Comparison of ENCODE assay signal across 18 cellular contexts in the genomic region with DNA sequence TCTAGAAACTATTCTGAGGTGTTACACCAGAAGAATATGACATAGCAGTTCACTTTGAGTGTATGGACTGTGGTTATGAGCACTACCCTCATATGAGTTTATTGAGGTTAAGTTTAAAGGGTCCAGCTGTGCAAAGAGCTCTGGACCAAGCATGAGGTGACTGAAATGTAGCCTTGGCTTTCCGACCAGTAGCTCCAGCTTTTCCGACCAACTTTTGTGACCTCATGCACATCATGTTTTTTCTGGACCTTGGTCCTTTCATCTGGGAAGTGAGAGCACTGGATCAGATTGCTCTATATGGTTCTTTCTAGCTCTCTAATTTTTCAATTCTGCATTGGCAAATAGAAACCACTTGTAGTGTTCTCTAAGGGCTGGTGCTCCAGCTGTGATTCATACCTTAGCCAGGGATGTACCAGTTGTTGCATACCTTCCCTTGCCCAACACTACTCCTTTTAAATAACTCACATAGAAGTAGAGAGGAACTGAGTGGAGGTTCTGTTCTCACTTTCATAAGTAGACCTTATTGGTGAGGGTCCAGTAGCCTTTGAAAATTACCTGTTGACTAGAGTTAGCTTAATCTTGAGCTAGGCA. TPM values are rescaled to one million over a fixed set of nuclear protein-coding genes. Genes with fewer than 3 reads are reported as not detected.
"Had no signal": no experiment of that assay in that cellular context is flagged by ENCODE, and none has a peak within 500 bp of the region (broad histone marks: within the 10 kb centered on the region; RNA-seq: fewer than 3 reads in every experiment).

No MANE protein-coding gene starts in this region.

- H3K4me3 ChIP-seq: transverse colon had no signal

- H3K36me3 Mint-ChIP-seq: activated naive CD4-positive, alpha-beta T cell treated with anti-CD3 and anti-CD28 coated beads, Interleukin-2, amount 50 U/mL, for 72 hours; immature natural killer cell; stimulated activated memory B cell treated with anti-CD40 and anti-IgM and Interleukin-4, amounts not matched to agents 10 μg/mL and 1 μg/mL and 100 μg/mL, for 72 hours had no signal

- H3K27ac Mint-ChIP-seq: activated CD4-positive, alpha-beta memory T cell treated with anti-CD3 and anti-CD28 coated beads, Interleukin-2, amount 10 ng/mL, durations not matched to agents 7 days and 5 days; activated CD4-positive, alpha-beta T cell treated with anti-CD3 and anti-CD28 coated beads for 36 hours; activated naive CD4-positive, alpha-beta T cell treated with anti-CD3 and anti-CD28 coated beads, Interleukin-2, amount 50 U/mL, for 72 hours; dendritic cell treated with granulocyte-macrophage colony-stimulating factor and Interleukin-4, amounts not matched to agents 40 ng/mL and 50 ng/mL, for 4 days; immature natural killer cell; stimulated activated memory B cell treated with anti-CD40 and anti-IgM and Interleukin-4, amounts not matched to agents 10 μg/mL and 1 μg/mL and 100 μg/mL, for 72 hours; T-helper 1 cell treated with Interleukin-12 subunit alpha and Interleukin-12 subunit beta and Interleukin-4 antibody, amounts not matched to agents 30 μg/mL and 1 μg/mL, for 36 hours had no signal

- H3K36me3 ChIP-seq: brain microvascular endothelial cell, transverse colon, WERI-Rb-1 had no signal

- H3K27me3 ChIP-seq: brain microvascular endothelial cell, foreskin keratinocyte, transverse colon had no signal

- H3K9me3 Mint-ChIP-seq: activated CD4-positive, alpha-beta memory T cell treated with anti-CD3 and anti-CD28 coated beads, Interleukin-2, amount 10 ng/mL, durations not matched to agents 7 days and 5 days; activated T-cell treated with anti-CD3 and anti-CD28 coated beads, Interleukin-2, amount 50 U/mL, for 4 hours; dendritic cell treated with granulocyte-macrophage colony-stimulating factor and Interleukin-4, amounts not matched to agents 40 ng/mL and 50 ng/mL, for 4 days; stimulated activated memory B cell treated with anti-CD40 and anti-IgM and Interleukin-4, amounts not matched to agents 10 μg/mL and 1 μg/mL and 100 μg/mL, for 72 hours; T-helper 1 cell treated with Interleukin-12 subunit alpha and Interleukin-12 subunit beta and Interleukin-4 antibody, amounts not matched to agents 30 μg/mL and 1 μg/mL, for 36 hours had no signal

- H3K27ac ChIP-seq: brain microvascular endothelial cell, foreskin keratinocyte, transverse colon, WERI-Rb-1 had no signal

- ATAC-seq: activated CD4-positive, alpha-beta T cell treated with anti-CD3 and anti-CD28 coated beads for 36 hours; activated naive CD4-positive, alpha-beta T cell treated with anti-CD3 and anti-CD28 coated beads, Interleukin-2, amount 50 U/mL, for 72 hours; activated T-cell treated with anti-CD3 and anti-CD28 coated beads, Interleukin-2, amount 50 U/mL, for 4 hours; foreskin keratinocyte; stimulated activated memory B cell treated with anti-CD40 and anti-IgM and Interleukin-4, amounts not matched to agents 10 μg/mL and 1 μg/mL and 100 μg/mL, for 72 hours had no signal

- H3K4me1 Mint-ChIP-seq: activated CD4-positive, alpha-beta memory T cell treated with anti-CD3 and anti-CD28 coated beads, Interleukin-2, amount 10 ng/mL, durations not matched to agents 7 days and 5 days; activated CD4-positive, alpha-beta T cell treated with anti-CD3 and anti-CD28 coated beads for 36 hours; immature natural killer cell; neural crest cell; stimulated activated memory B cell treated with anti-CD40 and anti-IgM and Interleukin-4, amounts not matched to agents 10 μg/mL and 1 μg/mL and 100 μg/mL, for 72 hours had no signal

- DNase-seq: activated CD4-positive, alpha-beta memory T cell treated with anti-CD3 and anti-CD28 coated beads, Interleukin-2, amount 10 ng/mL, durations not matched to agents 7 days and 5 days; activated CD4-positive, alpha-beta T cell treated with anti-CD3 and anti-CD28 coated beads for 36 hours; activated gamma-delta T cell; activated T-cell treated with anti-CD3 and anti-CD28 coated beads, Interleukin-2, amount 50 U/mL, for 4 hours; amniotic stem cell; brain microvascular endothelial cell; cerebellar nuclear complex; effector memory CD4-positive, alpha-beta T cell; foreskin keratinocyte; immature natural killer cell; midbrain; transverse colon; WERI-Rb-1 had no signal

- H3K4me1 ChIP-seq: foreskin keratinocyte, transverse colon had no signal

- H3K4me3 Mint-ChIP-seq: activated CD4-positive, alpha-beta memory T cell treated with anti-CD3 and anti-CD28 coated beads, Interleukin-2, amount 10 ng/mL, durations not matched to agents 7 days and 5 days; activated CD4-positive, alpha-beta T cell treated with anti-CD3 and anti-CD28 coated beads for 36 hours; activated T-cell treated with anti-CD3 and anti-CD28 coated beads, Interleukin-2, amount 50 U/mL, for 4 hours; dendritic cell treated with granulocyte-macrophage colony-stimulating factor and Interleukin-4, amounts not matched to agents 40 ng/mL and 50 ng/mL, for 4 days; immature natural killer cell; neural crest cell; stimulated activated memory B cell treated with anti-CD40 and anti-IgM and Interleukin-4, amounts not matched to agents 10 μg/mL and 1 μg/mL and 100 μg/mL, for 72 hours; T-helper 1 cell treated with Interleukin-12 subunit alpha and Interleukin-12 subunit beta and Interleukin-4 antibody, amounts not matched to agents 30 μg/mL and 1 μg/mL, for 36 hours had no signal

- H3K9me3 ChIP-seq: transverse colon had no signal

RNA-seq across cellular contexts. Expression of a gene that starts 16.6 kb away (rescaled TPM):
- total RNA-seq: activated CD4-positive, alpha-beta T cell treated with anti-CD3 and anti-CD28 coated beads for 36 hours; foreskin keratinocyte; neural crest cell had no signal
